In genomic region chr12:32233568-32233967, GRCh38 we compare ENCODE assay signal across 14 cellular contexts.
A peak's percentile ranks its signal among the peaks of the same experiment; 100 is the strongest.
DNase-seq lines count a peak whose midpoint lies in the region; ATAC-seq and TF ChIP-seq lines count a peak whose summit lies in the region.
"Had no signal": no experiment of that assay in that cellular context is flagged by ENCODE, and none has a peak within 500 bp of the region (broad histone marks: within the 10 kb centered on the region; RNA-seq: fewer than 3 reads in every experiment).

No MANE protein-coding gene starts in this region.

- H4K20me1 ChIP-seq in IMR-90 (ENCODE audit: insufficient read depth, low read length): 0 out of 2 replicates have a peak, but pooled peaks cover 4% of the 10 kb centered on the region

- H2AK5ac ChIP-seq in IMR-90 (ENCODE audit: low read depth, low read length) (no peak overlapping the region), mesendoderm (ENCODE audit: low read length) (no peak overlapping the region)

- no peaks in the 10 kb centered on the region; the same call in 1 of the 2 replicates for H3K9me1 ChIP-seq in IMR-90 (ENCODE audit: insufficient read depth, low read length)

- no peak overlapping the region for H2BK20ac ChIP-seq in IMR-90 (ENCODE audit: low read depth, low read length)

- H3K79me1 ChIP-seq in IMR-90 (ENCODE audit: low read depth in 1 of 2, low read length in 2 of 2): peaks cover 12 to 29% of the 10 kb centered on the region in 2 experiments; a peak in 3 of 4 replicates
- peaks cover 5% of the 10 kb centered on the region for H3K79me1 ChIP-seq in mesendoderm (ENCODE audit: low read length)

- WGBS in IMR-90 (ENCODE audit: extremely low coverage in 2 of 2, insufficient read length in 1 of 2), 2 experiments: 86% methylated on average over 1 of the region's 3 CpGs; no CpG with 5 or more reads in 1 of the 2 experiments
- no CpG with 5 or more reads among the region's 3 CpGs for WGBS in mesendoderm (ENCODE audit: extremely low coverage, insufficient coverage, low lambda C conversion rate)

- H3K27ac Mint-ChIP-seq in glutamatergic neuron (ENCODE audit: unreplicated experiment): peak overlapping the region; percentile 67
- no peak overlapping the region for H3K27ac Mint-ChIP-seq in activated naive CD4-positive, alpha-beta T cell treated with anti-CD3 and anti-CD28 coated beads for 36 hours
- H3K27ac Mint-ChIP-seq: CD4-positive, alpha-beta T cell; IgD-negative memory B cell had no signal

- H3K23ac ChIP-seq in IMR-90 (ENCODE audit: low read depth, low read length) (no peak overlapping the region), mesendoderm (ENCODE audit: low read length) (no peak overlapping the region)

- peak overlapping the region; percentile 50 for H3K4me3 Mint-ChIP-seq in glutamatergic neuron (ENCODE audit: unreplicated experiment)
- no peak overlapping the region for H3K4me3 Mint-ChIP-seq in activated naive CD4-positive, alpha-beta T cell treated with anti-CD3 and anti-CD28 coated beads for 36 hours
- H3K4me3 Mint-ChIP-seq: CD4-positive, alpha-beta T cell; IgD-negative memory B cell had no signal

- H3K9me3 Mint-ChIP-seq in glutamatergic neuron (ENCODE audit: unreplicated experiment): peaks cover 20% of the 10 kb centered on the region
- H3K9me3 Mint-ChIP-seq in activated naive CD4-positive, alpha-beta T cell treated with anti-CD3 and anti-CD28 coated beads for 36 hours: no peaks in the 10 kb centered on the region

- DNase-seq in IMR-90 (no peak), glutamatergic neuron (no peak), mesendoderm (no peak), right atrium auricular region (ENCODE audit: low spot score) (no peak)
- no peak for DNase-seq in activated naive CD4-positive, alpha-beta T cell treated with anti-CD3 and anti-CD28 coated beads for 36 hours
- DNase-seq: ACHN; AML-193; Caco-2; CD4-positive, alpha-beta T cell had no signal

- H3K36me3 Mint-ChIP-seq in glutamatergic neuron (ENCODE audit: unreplicated experiment): peaks cover 19% of the 10 kb centered on the region
- peaks cover 15% of the 10 kb centered on the region for H3K36me3 Mint-ChIP-seq in activated naive CD4-positive, alpha-beta T cell treated with anti-CD3 and anti-CD28 coated beads for 36 hours (ENCODE audit: low read depth)

- H3K9ac ChIP-seq in IMR-90 (ENCODE audit: low read depth, low read length) (no peak overlapping the region), mesendoderm (ENCODE audit: low read length) (no peak overlapping the region)

- H4K91ac ChIP-seq in IMR-90 (ENCODE audit: insufficient read depth, low read depth, low read length): no peak overlapping the region

- H3K4ac ChIP-seq in IMR-90 (ENCODE audit: low read depth, low read length): no peak overlapping the region
- no peak overlapping the region for H3K4ac ChIP-seq in mesendoderm (ENCODE audit: low read depth, low read length)

- H4K8ac ChIP-seq in IMR-90 (ENCODE audit: low read depth in 2 of 2, low read length in 2 of 2) (no peak overlapping the region), mesendoderm (ENCODE audit: low read depth, low read length) (no peak overlapping the region)

- ATAC-seq in IMR-90 (ENCODE audit: low read depth): no peak

- no peak overlapping the region for H2BK5ac ChIP-seq in IMR-90 (ENCODE audit: low read depth, low read length, poor library complexity, severe bottlenecking)
- H2BK5ac ChIP-seq in mesendoderm (ENCODE audit: low read length): no peak overlapping the region

- H3K18ac ChIP-seq in IMR-90 (ENCODE audit: low read depth, low read length) (no peak overlapping the region), mesendoderm (ENCODE audit: low read length) (no peak overlapping the region)

- no peak overlapping the region for H3K4me3 ChIP-seq in IMR-90 (ENCODE audit: insufficient read depth, low read depth, low read length)
- H3K4me3 ChIP-seq in mesendoderm (ENCODE audit: low read length): no peak overlapping the region
- H3K4me3 ChIP-seq in right atrium auricular region: no peak overlapping the region
- H3K4me3 ChIP-seq: HAP-1 had no signal

- CTCF ChIA-PET in IMR-90 (lab: Yijun Ruan, JAX): interaction anchor here (0.7 kb wide), 1 partner anchor 20 kb away, joined by 3 read pairs; no protein-coding TSS in a partner anchor
- CTCF ChIA-PET in activated naive CD4-positive, alpha-beta T cell treated with anti-CD3 and anti-CD28 coated beads for 36 hours (lab: Charles Lee): no interaction called here

- in situ Hi-C loops in IMR-90 (cut with MboI; ENCODE audit: low sequenced_read_pairs): no loop called here

- peaks cover 6% of the 10 kb centered on the region for H3K27me3 Mint-ChIP-seq in glutamatergic neuron (ENCODE audit: unreplicated experiment)
- no peaks in the 10 kb centered on the region for H3K27me3 Mint-ChIP-seq in activated naive CD4-positive, alpha-beta T cell treated with anti-CD3 and anti-CD28 coated beads for 36 hours (ENCODE audit: low read depth)
- H3K27me3 Mint-ChIP-seq: CD4-positive, alpha-beta T cell; IgD-negative memory B cell had no signal

- H3K79me2 ChIP-seq in mesendoderm (ENCODE audit: control insufficient read depth, insufficient read depth, low read length): peaks cover 2% of the 10 kb centered on the region

- no peak overlapping the region for H3K27ac ChIP-seq in IMR-90 (ENCODE audit: insufficient read depth, low read length)
- peak overlapping the region; percentile 69 for H3K27ac ChIP-seq in VCaP
- H3K27ac ChIP-seq in mesendoderm (ENCODE audit: low read depth, low read length): no peak overlapping the region
- H3K27ac ChIP-seq in right atrium auricular region: no peak overlapping the region
- H3K27ac ChIP-seq: C4-2B, HL-60 had no signal

- intact Hi-C loops in IMR-90 (cut with micrococcal nuclease): no loop called here
- intact Hi-C loops in activated naive CD4-positive, alpha-beta T cell treated with anti-CD3 and anti-CD28 coated beads for 36 hours (cut with micrococcal nuclease): no loop called here

- H2BK15ac ChIP-seq in IMR-90 (ENCODE audit: low read depth, low read length): no peak overlapping the region
- H2BK15ac ChIP-seq in mesendoderm (replicated peaks; ENCODE audit: low read depth): no peak overlapping the region

- H3K36me3 ChIP-seq in IMR-90 (ENCODE audit: control insufficient read depth, insufficient read depth, low read length): peaks cover 4% of the 10 kb centered on the region; the same call in 1 of the 2 replicates
- no peaks in the 10 kb centered on the region for H3K36me3 ChIP-seq in mesendoderm (ENCODE audit: control insufficient read depth, insufficient read depth, low read length)
- H3K36me3 ChIP-seq in right atrium auricular region: no peaks in the 10 kb centered on the region

- POLR2A ChIA-PET in IMR-90 (lab: Charles Lee; ENCODE audit: unreplicated experiment): no interaction called here

- no TSS peak for BruUV-seq in IMR-90 (replicated peaks; lab: Mats Ljungman, UMichigan)

- no peak overlapping the region for H2AFZ ChIP-seq in IMR-90 (replicated peaks; ENCODE audit: low read length, poor library complexity)

- H2AK9ac ChIP-seq in IMR-90 (replicated peaks; ENCODE audit: low read depth, low read length, poor library complexity): no peak overlapping the region

- no peak for TF ChIP-seq CTCF in IMR-90 (conservative IDR thresholded peaks at IDR 0.05; ENCODE audit: low read depth, low read length)
- TF ChIP-seq CTCF in VCaP (conservative IDR thresholded peaks at IDR 0.05): no peak
- TF ChIP-seq CTCF in glutamatergic neuron (IDR thresholded peaks at IDR 0.05; ENCODE audit: partially characterized antibody, unreplicated experiment): no peak
- no peak for TF ChIP-seq CTCF in right atrium auricular region (IDR thresholded peaks at IDR 0.05)

- no peak for TF ChIP-seq RAD21 in IMR-90 (IDR thresholded peaks at IDR 0.05; ENCODE audit: low read length)

- no peak overlapping the region for H3K4me2 ChIP-seq in IMR-90 (ENCODE audit: low read depth, low read length)
- no peak overlapping the region for H3K4me2 ChIP-seq in mesendoderm (ENCODE audit: low read length)

- H3K14ac ChIP-seq in IMR-90 (replicated peaks; ENCODE audit: low read depth, low read length): no peak overlapping the region

- TF ChIP-seq POLR2A in IMR-90 (IDR thresholded peaks at IDR 0.05; ENCODE audit: low read depth, low read length): no peak

- no peaks in the 10 kb centered on the region for H3K27me3 ChIP-seq in IMR-90 (ENCODE audit: control insufficient read depth, insufficient read depth, low read length)
- no peaks in the 10 kb centered on the region for H3K27me3 ChIP-seq in mesendoderm (ENCODE audit: insufficient read depth, low read length, poor library complexity)
- H3K27me3 ChIP-seq in right atrium auricular region: no peaks in the 10 kb centered on the region

- H2BK120ac ChIP-seq in IMR-90 (ENCODE audit: low read depth, low read length): no peak overlapping the region
- H2BK120ac ChIP-seq in mesendoderm (ENCODE audit: low read depth, low read length): no peak overlapping the region

- peaks cover 14% of the 10 kb centered on the region for H3K4me1 Mint-ChIP-seq in glutamatergic neuron (ENCODE audit: low read depth, unreplicated experiment)
- no peaks in the 10 kb centered on the region for H3K4me1 Mint-ChIP-seq in activated naive CD4-positive, alpha-beta T cell treated with anti-CD3 and anti-CD28 coated beads for 36 hours (ENCODE audit: low read depth)

- peaks cover 5% of the 10 kb centered on the region; the same call in 1 of the 2 replicates for H3K9me3 ChIP-seq in IMR-90 (ENCODE audit: control insufficient read depth, insufficient read depth, low read length)
- peaks cover 0 to 14% of the 10 kb centered on the region in 2 donors for H3K9me3 ChIP-seq in right atrium auricular region
- H3K9me3 ChIP-seq: Caco-2 had no signal

- H3K56ac ChIP-seq in IMR-90 (ENCODE audit: extremely low read depth, insufficient read depth, low read length) (no peak overlapping the region), mesendoderm (ENCODE audit: low read length) (no peak overlapping the region)

- H4K5ac ChIP-seq in IMR-90 (ENCODE audit: low read depth, low read length) (no peak overlapping the region), mesendoderm (ENCODE audit: low read length) (no peak overlapping the region)

- dilution Hi-C loops in IMR-90 (cut with HindIII; ENCODE audit: low sequenced_read_pairs, unreplicated experiment): no loop called here

- no peaks in the 10 kb centered on the region for H3K4me1 ChIP-seq in IMR-90 (ENCODE audit: control insufficient read depth, insufficient read depth, low read length)
- H3K4me1 ChIP-seq in mesendoderm (ENCODE audit: control insufficient read depth, low read depth, low read length): peaks cover 3% of the 10 kb centered on the region
- H3K4me1 ChIP-seq in right atrium auricular region: no peaks in the 10 kb centered on the region
- H3K4me1 ChIP-seq: Caco-2 had no signal

TF ChIP-seq in IMR-90, 13 proteins besides CTCF, POLR2A, EP300 and RAD21 (continues in another document):
- no peak for TF ChIP-seq MAZ (IDR thresholded peaks at IDR 0.05; ENCODE audit: borderline replicate concordance, low read depth, low read length)
- TF ChIP-seq USF2 (IDR thresholded peaks at IDR 0.05; ENCODE audit: low read depth, low read length): no peak
- peak; percentile 93 for TF ChIP-seq MAFK (IDR thresholded peaks at IDR 0.05; ENCODE audit: low read depth, low read length)
